ENCODE assay signal across 10 cellular contexts in genomic region chr5:141528401-141528984, GRCh38. TPM values are rescaled to one million over a fixed set of nuclear protein-coding genes. Genes with fewer than 3 reads are reported as not detected.
DNase-seq lines count a peak whose midpoint lies in the region; ATAC-seq, FAIRE-seq and TF ChIP-seq lines count a peak whose summit lies in the region.
"Had no signal": no experiment of that assay in that cellular context is flagged by ENCODE, and none has a peak within 500 bp of the region (broad histone marks: within the 10 kb centered on the region; RNA-seq: fewer than 3 reads in every experiment).

No MANE protein-coding gene starts in this region.

- in situ Hi-C loops in GM23248 (cut with MboI): no loop called here
- in situ Hi-C loops in GM12878 (cut with MboI): loop anchor here (5.0 kb wide), 1 partner anchor 51 kb away; the partner anchor contains the start of gene PCDHGC3
- in situ Hi-C loops in brain microvascular endothelial cell (cut with HindIII; ENCODE audit: low pct_ligation_motif_present, low sequenced_read_pairs): no loop called here

- H3K36me3 ChIP-seq in GM23248 (ENCODE audit: low read depth) (peaks cover 9% of the 10 kb centered on the region), GM12878 (ENCODE audit: control insufficient read depth in 2 of 2, insufficient read depth in 2 of 2, low read length in 1 of 2) (peaks cover 14 to 39% of the 10 kb centered on the region in 2 experiments), hepatocyte (replicated peaks; ENCODE audit: insufficient read depth, low read depth) (no peaks in the 10 kb centered on the region), skeletal muscle tissue (ENCODE audit: control insufficient read depth in 3 of 3, insufficient read depth in 3 of 3, low read length in 3 of 3) (peaks cover 30 to 61% (median 37%) of the 10 kb centered on the region in 3 donors), brain microvascular endothelial cell (replicated peaks) (peaks cover 34% of the 10 kb centered on the region)

- RAD21 ChIA-PET in GM12878 (lab: Charles Lee; ENCODE audit: unreplicated experiment): interaction anchor here (1.3 to 6.1 kb wide), 8 partner anchors 17 to 116 kb away, joined by 3 to 54 read pairs (median 7); partner anchors contain the start of genes PCDHGA10, PCDHGA11, PCDHGA12 and PCDHGC3

- H3K27ac ChIP-seq in GM23248 (peak overlapping the region; percentile 90), GM12878 (ENCODE audit: control insufficient read depth, insufficient read depth) (0 out of 2 replicates have a peak overlapping the region, but pooled peaks have one; percentile 0), hepatocyte (peak overlapping the region; percentile 77), skeletal muscle tissue (ENCODE audit: low read depth, low read length) (peak overlapping the region; percentile 80), brain microvascular endothelial cell (no peak overlapping the region)

- H3K9ac ChIP-seq in GM23248: peak overlapping the region; percentile 63
- no peak overlapping the region for H3K9ac ChIP-seq in GM12878 (ENCODE audit: control insufficient read depth, insufficient read depth, low read length)
- H3K9ac ChIP-seq in skeletal muscle tissue (ENCODE audit: low read depth in 1 of 3, low read length in 3 of 3): peak overlapping the region in 2 of 3 donors; percentile 40 to 60

- POLR2A ChIA-PET in GM12878 (lab: Charles Lee): interaction anchor here (1.2 to 1.4 kb wide), 2 partner anchors 15 to 21 kb away, joined by 3 to 7 read pairs; no protein-coding TSS in a partner anchor

- TF ChIP-seq EP300 in GM12878 (IDR thresholded peaks at IDR 0.05; ENCODE audit: borderline replicate concordance in 1 of 2, control insufficient read depth in 1 of 2, low read depth in 2 of 2, low read length in 2 of 2): no peak

- FAIRE-seq in GM12878 (lab: Jason Lieb, UNC): no peak

- TF ChIP-seq RAD21 in GM12878 (IDR thresholded peaks at IDR 0.05; ENCODE audit: insufficient read depth, low read depth, low read length): no peak

- H3K9me3 ChIP-seq in GM23248 (ENCODE audit: low read depth): no peaks in the 10 kb centered on the region
- no peaks in the 10 kb centered on the region for H3K9me3 ChIP-seq in GM12878 (replicated peaks; ENCODE audit: control insufficient read depth, insufficient read depth, low read length)
- H3K9me3 ChIP-seq in hepatocyte (ENCODE audit: low read depth): no peaks in the 10 kb centered on the region
- no peaks in the 10 kb centered on the region for H3K9me3 ChIP-seq in skeletal muscle tissue (ENCODE audit: control insufficient read depth in 3 of 3, low read length in 3 of 3)

- BruUV-seq in GM12878 (replicated peaks; lab: Mats Ljungman, UMichigan): no TSS peak

- 12 to 14% methylated on average over 10 of the region's 10 CpGs for WGBS in GM23248 (ENCODE audit: low coverage in 1 of 2, low lambda C conversion rate in 2 of 2, missing lambda C conversion rate in 2 of 2), 2 experiments
- WGBS in GM12878 (ENCODE audit: insufficient coverage, insufficient replicate concordance, low lambda C conversion rate, missing lambda C conversion rate): 86% methylated on average over 10 of the region's 10 CpGs
- 86% methylated on average over 10 of the region's 10 CpGs for WGBS in hepatocyte (ENCODE audit: low lambda C conversion rate, missing lambda C conversion rate)

- no peaks in the 10 kb centered on the region for H4K20me1 ChIP-seq in GM23248 (ENCODE audit: insufficient read depth)
- no peaks in the 10 kb centered on the region for H4K20me1 ChIP-seq in GM12878 (ENCODE audit: control insufficient read depth, insufficient read depth)
- H4K20me1 ChIP-seq in hepatocyte (ENCODE audit: insufficient read depth, poor library complexity, severe bottlenecking): no peaks in the 10 kb centered on the region

- ATAC-seq in GM12878 (no peak), GM19452 (IDR thresholded peaks at IDR 0.05; ENCODE audit: unreplicated experiment) (no peak), GM21367 (IDR thresholded peaks at IDR 0.05; ENCODE audit: unreplicated experiment) (no peak), HG03442 (IDR thresholded peaks at IDR 0.05; ENCODE audit: unreplicated experiment) (no peak)

- peaks cover 51% of the 10 kb centered on the region for H3K4me1 ChIP-seq in GM23248 (ENCODE audit: insufficient read depth)
- peaks cover 38% of the 10 kb centered on the region for H3K4me1 ChIP-seq in GM12878 (ENCODE audit: control insufficient read depth, insufficient read depth, low read length)
- peaks cover 38% of the 10 kb centered on the region for H3K4me1 ChIP-seq in hepatocyte (ENCODE audit: insufficient read depth)
- peaks cover 35 to 39% (median 38%) of the 10 kb centered on the region in 3 donors for H3K4me1 ChIP-seq in skeletal muscle tissue (ENCODE audit: control insufficient read depth in 3 of 3, insufficient read depth in 3 of 3, low read length in 3 of 3)

- no peaks in the 10 kb centered on the region for H3K27me3 ChIP-seq in GM23248 (replicated peaks; ENCODE audit: insufficient read depth)
- H3K27me3 ChIP-seq in GM12878 (replicated peaks in 1 of 2; ENCODE audit: control insufficient read depth in 2 of 2, insufficient read depth in 2 of 2, low read length in 1 of 2): no peaks in the 10 kb centered on the region
- H3K27me3 ChIP-seq in hepatocyte: no peaks in the 10 kb centered on the region
- no peaks in the 10 kb centered on the region for H3K27me3 ChIP-seq in skeletal muscle tissue (ENCODE audit: control insufficient read depth in 3 of 3, insufficient read depth in 3 of 3, low read length in 3 of 3)
- no peaks in the 10 kb centered on the region for H3K27me3 ChIP-seq in brain microvascular endothelial cell (replicated peaks)

- DNase-seq in GM23248 (peak; percentile 82), GM12878 (ENCODE audit: low read depth, low spot score) (no peak), hepatocyte (ENCODE audit: low spot score) (no peak), brain microvascular endothelial cell (no peak)
- DNase-seq: activated effector memory CD4-positive, alpha-beta T cell treated with anti-CD3 and anti-CD28 coated beads, Interleukin-2, amount 50 U/mL, for 16 hours; NCI-H2107 had no signal

- H3K4me2 ChIP-seq in GM23248 (ENCODE audit: unreplicated experiment) (peak overlapping the region; percentile 72), GM12878 (ENCODE audit: control insufficient read depth, insufficient read depth) (no peak overlapping the region), hepatocyte (no peak overlapping the region)

- H3K4me3 ChIP-seq in GM23248: peak overlapping the region; percentile 13; the same call in 1 of the 2 replicates
- no peak overlapping the region for H3K4me3 ChIP-seq in GM12878
- H3K4me3 ChIP-seq in hepatocyte: no peak overlapping the region
- H3K4me3 ChIP-seq in skeletal muscle tissue (ENCODE audit: low read length in 3 of 3): no peak overlapping the region
- H3K4me3 ChIP-seq in brain microvascular endothelial cell (ENCODE audit: low read depth, low read length): no peak overlapping the region

- H3F3A ChIP-seq in GM23248 (ENCODE audit: insufficient read depth): peaks cover 68% of the 10 kb centered on the region

- H3K9me2 ChIP-seq in GM23248 (ENCODE audit: insufficient read depth): no peaks in the 10 kb centered on the region
- no peaks in the 10 kb centered on the region for H3K9me2 ChIP-seq in hepatocyte (replicated peaks; ENCODE audit: insufficient read depth)

- intact Hi-C loops in GM12878 (cut with micrococcal nuclease; ENCODE audit: unreplicated experiment): no loop called here

- H3K79me2 ChIP-seq in GM23248 (ENCODE audit: insufficient read depth) (0 out of 2 replicates have a peak, but pooled peaks cover 6% of the 10 kb centered on the region), GM12878 (ENCODE audit: control insufficient read depth, insufficient read depth, low read length) (no peaks in the 10 kb centered on the region), hepatocyte (no peaks in the 10 kb centered on the region)

- H2AFZ ChIP-seq in GM23248 (peak overlapping the region; percentile 42), GM12878 (ENCODE audit: control insufficient read depth, low read depth, low read length) (no peak overlapping the region), hepatocyte (no peak overlapping the region)

- no peak for TF ChIP-seq POLR2A in GM12878 (IDR thresholded peaks at IDR 0.05; ENCODE audit: low read depth, low read length)

- CTCF ChIA-PET in GM12878 (lab: Yijun Ruan, JAX): interaction anchor here (1.1 to 11.2 kb wide), 15 partner anchors 9 to 116 kb away, joined by 3 to 194 read pairs (median 14); partner anchors contain the start of genes PCDHGA10, PCDHGA11, PCDHGB7 and PCDHGC3

- TF ChIP-seq CTCF in GM12878 (IDR thresholded peaks at IDR 0.05 in 2 of 3, conservative IDR thresholded peaks at IDR 0.05 in 1 of 3; ENCODE audit: control insufficient read depth in 2 of 3, extremely low read depth in 1 of 3, insufficient read depth in 1 of 3, low read depth in 3 of 3, low read length in 3 of 3): no peak
- no peak for TF ChIP-seq CTCF in hepatocyte (IDR thresholded peaks at IDR 0.05; ENCODE audit: poor library complexity)
- no peak for TF ChIP-seq CTCF in brain microvascular endothelial cell (IDR thresholded peaks at IDR 0.05; ENCODE audit: low read depth, low read length, missing control alignments)

- SMC1A ChIA-PET in GM12878 (lab: Charles Lee; ENCODE audit: uncharacterized antibody, unreplicated experiment): interaction anchor here (1.0 to 13.7 kb wide), 10 partner anchors 9 to 208 kb away, joined by 3 to 176 read pairs (median 8); partner anchors contain the start of genes PCDHGA10, PCDHGA12, PCDHGC3 and TAF7

RNA-seq across cellular contexts. Expression of gene PCDHGC5, which starts 39.6 kb away (rescaled TPM):
- total RNA-seq in GM23248 (2014; rRNA removed; shearing (Covaris generic)): 2.2 and 3.2 TPM in 2 replicates
- polyA plus RNA-seq in GM23248 (2016; fragmentation: Nextera tagmentation; extraction: Ambion mirVana) (1.8 and 2.5 TPM in 2 replicates), GM12878 (2011; rRNA removed) (0.05 TPM in 1 of 2 replicates, not detected in the other), GM12878 (2014; fragmentation: Illumina TruSeq; extraction: Trizol) (0.14 and 0.15 TPM in 2 replicates), GM12878 (2014; fragmentation: Nextera tagmentation; extraction: Ambion mirVana) (not detected), GM12878 (2014; rRNA removed) (0.20 and 0.29 TPM in 2 replicates), GM12878 (2016; fragmentation: Nextera tagmentation; extraction: Ambion mirVana) (under 1 TPM; 0.05 to 0.06 TPM), hepatocyte (0.16 TPM in 1 of 2 replicates, not detected in the other)
- 4.6 and 4.9 TPM in 2 replicates for total RNA-seq in GM12878 (2013; cell fraction: nucleolus; rRNA removed)
- total RNA-seq in GM12878 (2014; rRNA removed) (0.62 and 0.93 TPM in 2 replicates), GM12878 (2014; rRNA removed; fragmentation: Illumina TruSeq; extraction: Trizol) (0.46 and 0.58 TPM in 2 replicates), GM12878 (2021) (0.72 and 0.87 TPM in 2 replicates), hepatocyte (0.92 and 1.1 TPM in 2 replicates), skeletal muscle tissue (2.1 TPM)
- polyA plus RNA-seq in GM12878 (2011; ENCODE audit: low read depth): 0.08 TPM
- polyA plus RNA-seq in GM12878 (2011; cell fraction: cytosol; rRNA removed): not detected in 2 replicates
- 0.33 and 0.41 TPM in 2 replicates for polyA plus RNA-seq in GM12878 (2011; cell fraction: nucleus; rRNA removed)
- polyA plus RNA-seq in GM12878 (2012): 0.05 and 0.06 TPM in 2 replicates
- 0.51 and 1.1 TPM in 2 replicates for polyA minus RNA-seq in GM12878 (2011; rRNA and poly(A)+ RNA removed)
- polyA minus RNA-seq in GM12878 (2011; cell fraction: cytosol; rRNA and poly(A)+ RNA removed): 0.31 TPM in 1 of 2 replicates, not detected in the other
- 1.1 and 2.2 TPM in 2 replicates for polyA minus RNA-seq in GM12878 (2011; cell fraction: nucleus; rRNA and poly(A)+ RNA removed)

RNA-seq across cellular contexts. Expression of gene PCDHGC4, which starts 43.7 kb away (rescaled TPM):
- total RNA-seq in GM23248 (2014; rRNA removed; shearing (Covaris generic)): 0.38 and 0.54 TPM in 2 replicates
- polyA plus RNA-seq in GM23248 (2016; fragmentation: Nextera tagmentation; extraction: Ambion mirVana) (0.11 and 0.16 TPM in 2 replicates), GM12878 (2011; rRNA removed) (0.03 and 0.04 TPM in 2 replicates), GM12878 (2014; fragmentation: Illumina TruSeq; extraction: Trizol) (0.54 and 0.55 TPM in 2 replicates), GM12878 (2014; fragmentation: Nextera tagmentation; extraction: Ambion mirVana) (under 1 TPM; 0.13 to 0.18 TPM), GM12878 (2014; rRNA removed) (0.58 and 0.61 TPM in 2 replicates), GM12878 (2016; fragmentation: Nextera tagmentation; extraction: Ambion mirVana) (under 1 TPM; 0.21 to 0.49 TPM), hepatocyte (0.15 and 0.35 TPM in 2 replicates)
- total RNA-seq in GM12878 (2013; cell fraction: nucleolus; rRNA removed): 5.5 and 6.1 TPM in 2 replicates
- total RNA-seq in GM12878 (2014; rRNA removed) (0.82 and 1.2 TPM in 2 replicates), GM12878 (2014; rRNA removed; fragmentation: Illumina TruSeq; extraction: Trizol) (1.0 TPM in 2 replicates), GM12878 (2021) (1.1 TPM in 2 replicates), hepatocyte (0.44 and 1.5 TPM in 2 replicates), skeletal muscle tissue (3.7 TPM)
- 0.07 TPM for polyA plus RNA-seq in GM12878 (2011; ENCODE audit: low read depth)
- 0.03 TPM in 2 replicates for polyA plus RNA-seq in GM12878 (2011; cell fraction: cytosol; rRNA removed)
- polyA plus RNA-seq in GM12878 (2011; cell fraction: nucleus; rRNA removed): 0.37 and 0.39 TPM in 2 replicates
- polyA plus RNA-seq in GM12878 (2012): 0.15 and 0.18 TPM in 2 replicates
- polyA minus RNA-seq in GM12878 (2011; rRNA and poly(A)+ RNA removed): 0.73 and 1.2 TPM in 2 replicates
- polyA minus RNA-seq in GM12878 (2011; cell fraction: cytosol; rRNA and poly(A)+ RNA removed): not detected in 2 replicates
- polyA minus RNA-seq in GM12878 (2011; cell fraction: nucleus; rRNA and poly(A)+ RNA removed): 0.97 and 1.4 TPM in 2 replicates

RNA-seq across cellular contexts. Expression of gene PCDHGC3, which starts 52.7 kb away (rescaled TPM):
- 44.6 and 53.1 TPM in 2 replicates for total RNA-seq in GM23248 (2014; rRNA removed; shearing (Covaris generic))
- polyA plus RNA-seq in GM23248 (2016; fragmentation: Nextera tagmentation; extraction: Ambion mirVana) (74.4 and 77.4 TPM in 2 replicates), GM12878 (2011; rRNA removed) (0.86 and 1.5 TPM in 2 replicates), GM12878 (2014; fragmentation: Illumina TruSeq; extraction: Trizol) (22.1 and 23.5 TPM in 2 replicates), GM12878 (2014; fragmentation: Nextera tagmentation; extraction: Ambion mirVana) (under 1 TPM; 0.53 to 0.60 TPM), GM12878 (2014; rRNA removed) (13.1 and 14.5 TPM in 2 replicates), GM12878 (2016; fragmentation: Nextera tagmentation; extraction: Ambion mirVana) (10 to 100 TPM; 14.7 to 22.0 TPM), hepatocyte (35.8 and 40.8 TPM in 2 replicates)
- 9.8 and 12.7 TPM in 2 replicates for total RNA-seq in GM12878 (2013; cell fraction: nucleolus; rRNA removed)
- total RNA-seq in GM12878 (2014; rRNA removed) (11.0 TPM in 2 replicates), GM12878 (2014; rRNA removed; fragmentation: Illumina TruSeq; extraction: Trizol) (6.3 TPM in 2 replicates), GM12878 (2021) (20.5 TPM in 2 replicates), hepatocyte (16.9 and 18.9 TPM in 2 replicates), skeletal muscle tissue (38.1 TPM)
- 5.8 TPM for polyA plus RNA-seq in GM12878 (2011; ENCODE audit: low read depth)
- 1.7 and 2.3 TPM in 2 replicates for polyA plus RNA-seq in GM12878 (2011; cell fraction: cytosol; rRNA removed)
- 1.5 and 2.3 TPM in 2 replicates for polyA plus RNA-seq in GM12878 (2011; cell fraction: nucleus; rRNA removed)
- polyA plus RNA-seq in GM12878 (2012): 8.4 and 10.8 TPM in 2 replicates
- polyA minus RNA-seq in GM12878 (2011; rRNA and poly(A)+ RNA removed): 2.3 and 2.4 TPM in 2 replicates
- 0.94 and 1.9 TPM in 2 replicates for polyA minus RNA-seq in GM12878 (2011; cell fraction: cytosol; rRNA and poly(A)+ RNA removed)
- 3.0 and 6.0 TPM in 2 replicates for polyA minus RNA-seq in GM12878 (2011; cell fraction: nucleus; rRNA and poly(A)+ RNA removed)
